Comparison of ENCODE assay signal across 28 cellular contexts in genomic region chr5:73686912-73687311, GRCh38.
DNase-seq lines count a peak whose midpoint lies in the region; ATAC-seq and TF ChIP-seq lines count a peak whose summit lies in the region.
"Had no signal": no experiment of that assay in that cellular context is flagged by ENCODE, and none has a peak within 500 bp of the region (broad histone marks: within the 10 kb centered on the region; RNA-seq: fewer than 3 reads in every experiment).

No MANE protein-coding gene starts in this region.

- TF ChIP-seq POLR2A in breast epithelium (IDR thresholded peaks at IDR 0.05) = no peak

- CTCF ChIA-PET in mammary epithelial cell (lab: Charles Lee; ENCODE audit: low non-redundant PET) = no interaction called here

- no peak overlapping the region for H2AFZ ChIP-seq in mammary epithelial cell (ENCODE audit: low read depth, low read length)
- H2AFZ ChIP-seq in hepatocyte = no peak overlapping the region

- peaks cover 8% of the 10 kb centered on the region for H3K4me1 ChIP-seq in mammary epithelial cell (ENCODE audit: insufficient read depth, low read length)
- H3K4me1 ChIP-seq in breast epithelium = no peaks in the 10 kb centered on the region
- H3K4me1 ChIP-seq in hepatocyte (ENCODE audit: insufficient read depth) = no peaks in the 10 kb centered on the region
- H3K4me1 ChIP-seq in right atrium auricular region = no peaks in the 10 kb centered on the region
- H3K4me1 ChIP-seq: heart left ventricle, vagina had no signal

- H3K4me3 ChIP-seq in mammary epithelial cell (replicated peaks in 1 of 3; ENCODE audit: insufficient read depth in 1 of 3, low read depth in 2 of 3, low read length in 3 of 3) (no peak overlapping the region), breast epithelium (no peak overlapping the region), hepatocyte (no peak overlapping the region), right atrium auricular region (no peak overlapping the region)
- H3K4me3 ChIP-seq: heart left ventricle, lung, mucosa of descending colon, SJSA1, thoracic aorta, vagina had no signal

- in situ Hi-C loops in mammary epithelial cell (cut with MboI; ENCODE audit: low sequenced_read_pairs in 2 of 2) = no loop called here

- dilution Hi-C loops in mammary epithelial cell (cut with HindIII; ENCODE audit: low sequenced_read_pairs) = no loop called here

- no peaks in the 10 kb centered on the region for H3K9me2 ChIP-seq in hepatocyte (replicated peaks; ENCODE audit: insufficient read depth)

- DNase-seq in mammary epithelial cell = no peak
- DNase-seq in breast epithelium (ENCODE audit: low spot score in 2 of 2) = no peak
- no peak for DNase-seq in glutamatergic neuron
- no peak for DNase-seq in hepatocyte (ENCODE audit: low spot score)
- no peak for DNase-seq in Kasumi-1 (lab: John Stamatoyannopoulos, UW)
- no peak for DNase-seq in right atrium auricular region (ENCODE audit: low spot score)
- DNase-seq: activated CD8-positive, alpha-beta memory T cell treated with anti-CD3 and anti-CD28 coated beads, Interleukin-2, amount 10 ng/mL, durations not matched to agents 7 days and 5 days; activated naive CD4-positive, alpha-beta T cell treated with anti-CD3 and anti-CD28 coated beads, Interleukin-2, amount 10 ng/mL, durations not matched to agents 7 days and 5 days; activated T-cell treated with anti-CD3 and anti-CD28 coated beads, Interleukin-2, amount 50 U/mL, for 72 hours; Calu3; heart left ventricle; IMR-90; mucosa of descending colon; NCI-H1694; NCI-H2171; NCI-H510A; RPMI8226 had no signal

- TF ChIP-seq CTCF in mammary epithelial cell (conservative IDR thresholded peaks at IDR 0.05 in 1 of 2, IDR thresholded peaks at IDR 0.05 in 1 of 2; ENCODE audit: extremely low read depth in 1 of 2, insufficient read depth in 1 of 2, low read depth in 1 of 2, low read length in 2 of 2) = no peak
- TF ChIP-seq CTCF in breast epithelium (IDR thresholded peaks at IDR 0.05) = no peak
- TF ChIP-seq CTCF in glutamatergic neuron (IDR thresholded peaks at IDR 0.05; ENCODE audit: partially characterized antibody, unreplicated experiment) = no peak
- TF ChIP-seq CTCF in hepatocyte (IDR thresholded peaks at IDR 0.05; ENCODE audit: poor library complexity) = no peak
- no peak for TF ChIP-seq CTCF in right atrium auricular region (IDR thresholded peaks at IDR 0.05)

- H3K9me3 ChIP-seq in mammary epithelial cell (replicated peaks; ENCODE audit: insufficient read depth, low read length) = no peaks in the 10 kb centered on the region
- no peaks in the 10 kb centered on the region for H3K9me3 ChIP-seq in breast epithelium
- H3K9me3 ChIP-seq in hepatocyte (ENCODE audit: low read depth) = no peaks in the 10 kb centered on the region
- H3K9me3 ChIP-seq in right atrium auricular region = no peaks in the 10 kb centered on the region
- H3K9me3 ChIP-seq: heart left ventricle, mucosa of descending colon, SJSA1, thoracic aorta, vagina had no signal

- intact Hi-C loops in mammary epithelial cell (cut with micrococcal nuclease) = no loop called here
- intact Hi-C loops in breast epithelium (cut with DNase I; ENCODE audit: low total_unique reads) = no loop called here

- H3K36me3 ChIP-seq in mammary epithelial cell (ENCODE audit: insufficient read depth, low read length) (peaks cover 5% of the 10 kb centered on the region), breast epithelium (no peaks in the 10 kb centered on the region), hepatocyte (replicated peaks; ENCODE audit: insufficient read depth, low read depth) (no peaks in the 10 kb centered on the region), right atrium auricular region (no peaks in the 10 kb centered on the region)
- H3K36me3 ChIP-seq: heart left ventricle, thoracic aorta, vagina had no signal

- H3K27me3 Mint-ChIP-seq in glutamatergic neuron (ENCODE audit: unreplicated experiment) = no peaks in the 10 kb centered on the region
- H3K27me3 Mint-ChIP-seq: natural killer cell treated with Interleukin-12 subunit alpha and Interleukin-12 subunit beta and Interleukin-15 and Interleukin-18, amount 100 ng/mL, for 72 hours; stimulated activated naive CD8-positive, alpha-beta T cell treated with anti-CD3 and anti-CD28 coated beads, Interleukin-15, Interleukin-2, amounts not matched to agents 100 ng/mL and 50 ng/mL, for 24 hours had no signal

- H3K36me3 Mint-ChIP-seq in glutamatergic neuron (ENCODE audit: unreplicated experiment) = no peaks in the 10 kb centered on the region
- H3K36me3 Mint-ChIP-seq: activated CD8-positive, alpha-beta memory T cell treated with anti-CD3 and anti-CD28 coated beads, Interleukin-2, amount 10 ng/mL, durations not matched to agents 7 days and 5 days; activated naive CD4-positive, alpha-beta T cell treated with anti-CD3 and anti-CD28 coated beads, Interleukin-2, amount 10 ng/mL, durations not matched to agents 7 days and 5 days; natural killer cell treated with Interleukin-12 subunit alpha and Interleukin-12 subunit beta and Interleukin-15 and Interleukin-18, amount 100 ng/mL, for 72 hours; WTC11 had no signal

- no peaks in the 10 kb centered on the region for H4K20me1 ChIP-seq in mammary epithelial cell (ENCODE audit: insufficient read depth, low read length)
- H4K20me1 ChIP-seq in hepatocyte (ENCODE audit: insufficient read depth, poor library complexity, severe bottlenecking) = no peaks in the 10 kb centered on the region

- H3K4me3 Mint-ChIP-seq in glutamatergic neuron (ENCODE audit: unreplicated experiment) = no peak overlapping the region
- H3K4me3 Mint-ChIP-seq: activated CD8-positive, alpha-beta memory T cell treated with anti-CD3 and anti-CD28 coated beads, Interleukin-2, amount 10 ng/mL, durations not matched to agents 7 days and 5 days; activated naive CD4-positive, alpha-beta T cell treated with anti-CD3 and anti-CD28 coated beads, Interleukin-2, amount 10 ng/mL, durations not matched to agents 7 days and 5 days; activated T-cell treated with anti-CD3 and anti-CD28 coated beads, Interleukin-2, amount 50 U/mL, for 72 hours; natural killer cell treated with Interleukin-12 subunit alpha and Interleukin-12 subunit beta and Interleukin-15 and Interleukin-18, amount 100 ng/mL, for 72 hours; stimulated activated naive CD8-positive, alpha-beta T cell treated with anti-CD3 and anti-CD28 coated beads, Interleukin-15, Interleukin-2, amounts not matched to agents 100 ng/mL and 50 ng/mL, for 24 hours; WTC11 had no signal

- ATAC-seq in GM19468 (IDR thresholded peaks at IDR 0.05; ENCODE audit: extremely low read depth, unreplicated experiment) (peak; percentile 60), HG03196 (IDR thresholded peaks at IDR 0.05; ENCODE audit: unreplicated experiment) (peak; percentile 43)
- ATAC-seq: activated CD8-positive, alpha-beta memory T cell treated with anti-CD3 and anti-CD28 coated beads, Interleukin-2, amount 10 ng/mL, durations not matched to agents 7 days and 5 days; activated T-cell treated with anti-CD3 and anti-CD28 coated beads, Interleukin-2, amount 50 U/mL, for 72 hours; heart left ventricle; mucosa of descending colon; natural killer cell treated with Interleukin-12 subunit alpha and Interleukin-12 subunit beta and Interleukin-15 and Interleukin-18, amount 100 ng/mL, for 72 hours; WTC11 had no signal

- no peaks in the 10 kb centered on the region for H3K9me3 Mint-ChIP-seq in glutamatergic neuron (ENCODE audit: unreplicated experiment)
- H3K9me3 Mint-ChIP-seq: activated naive CD4-positive, alpha-beta T cell treated with anti-CD3 and anti-CD28 coated beads, Interleukin-2, amount 10 ng/mL, durations not matched to agents 7 days and 5 days; activated T-cell treated with anti-CD3 and anti-CD28 coated beads, Interleukin-2, amount 50 U/mL, for 72 hours; natural killer cell treated with Interleukin-12 subunit alpha and Interleukin-12 subunit beta and Interleukin-15 and Interleukin-18, amount 100 ng/mL, for 72 hours; stimulated activated naive CD8-positive, alpha-beta T cell treated with anti-CD3 and anti-CD28 coated beads, Interleukin-15, Interleukin-2, amounts not matched to agents 100 ng/mL and 50 ng/mL, for 24 hours; WTC11 had no signal

- H3K27ac ChIP-seq in mammary epithelial cell (ENCODE audit: insufficient read depth, low read depth, low read length) (no peak overlapping the region), breast epithelium (no peak overlapping the region), hepatocyte (no peak overlapping the region), right atrium auricular region (no peak overlapping the region)
- H3K27ac ChIP-seq: 22Rv1, epithelial cell of prostate, heart left ventricle, SJSA1, thoracic aorta, vagina had no signal

- no peak overlapping the region for H3K9ac ChIP-seq in mammary epithelial cell (ENCODE audit: insufficient read depth, low read length)

- H3K79me2 ChIP-seq in mammary epithelial cell (ENCODE audit: insufficient read depth, low read length) (peaks cover 71% of the 10 kb centered on the region), hepatocyte (no peaks in the 10 kb centered on the region)

- no peak overlapping the region for H3K27ac Mint-ChIP-seq in glutamatergic neuron (ENCODE audit: unreplicated experiment)
- H3K27ac Mint-ChIP-seq: activated CD8-positive, alpha-beta memory T cell treated with anti-CD3 and anti-CD28 coated beads, Interleukin-2, amount 10 ng/mL, durations not matched to agents 7 days and 5 days; activated naive CD4-positive, alpha-beta T cell treated with anti-CD3 and anti-CD28 coated beads, Interleukin-2, amount 10 ng/mL, durations not matched to agents 7 days and 5 days; activated T-cell treated with anti-CD3 and anti-CD28 coated beads, Interleukin-2, amount 50 U/mL, for 72 hours; natural killer cell treated with Interleukin-12 subunit alpha and Interleukin-12 subunit beta and Interleukin-15 and Interleukin-18, amount 100 ng/mL, for 72 hours; stimulated activated naive CD8-positive, alpha-beta T cell treated with anti-CD3 and anti-CD28 coated beads, Interleukin-15, Interleukin-2, amounts not matched to agents 100 ng/mL and 50 ng/mL, for 24 hours; WTC11 had no signal

- H3K4me2 ChIP-seq in mammary epithelial cell (ENCODE audit: insufficient read depth, low read depth, low read length) = no peak overlapping the region
- no peak overlapping the region for H3K4me2 ChIP-seq in hepatocyte

- H3K27me3 ChIP-seq in mammary epithelial cell (ENCODE audit: insufficient read depth, low read length) (no peaks in the 10 kb centered on the region), breast epithelium (no peaks in the 10 kb centered on the region), hepatocyte (no peaks in the 10 kb centered on the region), right atrium auricular region (no peaks in the 10 kb centered on the region)
- H3K27me3 ChIP-seq: heart left ventricle, SJSA1, vagina had no signal

- peaks cover 3% of the 10 kb centered on the region for H3K4me1 Mint-ChIP-seq in glutamatergic neuron (ENCODE audit: low read depth, unreplicated experiment)
- H3K4me1 Mint-ChIP-seq: activated CD8-positive, alpha-beta memory T cell treated with anti-CD3 and anti-CD28 coated beads, Interleukin-2, amount 10 ng/mL, durations not matched to agents 7 days and 5 days; activated naive CD4-positive, alpha-beta T cell treated with anti-CD3 and anti-CD28 coated beads, Interleukin-2, amount 10 ng/mL, durations not matched to agents 7 days and 5 days; WTC11 had no signal

- WGBS in mammary epithelial cell (ENCODE audit: low coverage, missing lambda C conversion rate) = 100% methylated on average over 1 of the region's 1 CpG
- WGBS in hepatocyte (ENCODE audit: low lambda C conversion rate, missing lambda C conversion rate) = 75% methylated on average over 1 of the region's 1 CpG

- BruUV-seq in mammary epithelial cell (replicated peaks; lab: Mats Ljungman, UMichigan) = TSS peak; percentile 5
